In genomic region chr6:30554404-30554803, GRCh38 we compare ENCODE assay signal across 13 cellular contexts. TPM values are rescaled to one million over a fixed set of nuclear protein-coding genes. Genes with fewer than 3 reads are reported as not detected.
DNase-seq lines count a peak whose midpoint lies in the region; TF ChIP-seq lines count a peak whose summit lies in the region.
"Had no signal": no experiment of that assay in that cellular context is flagged by ENCODE, and none has a peak within 500 bp of the region (broad histone marks: within the 10 kb centered on the region; RNA-seq: fewer than 3 reads in every experiment).

No MANE protein-coding gene starts in this region.

- peak overlapping the region; percentile 100 for H3K4me3 Mint-ChIP-seq in activated naive CD4-positive, alpha-beta T cell treated with anti-CD3 and anti-CD28 coated beads, Interleukin-2, amount 50 U/mL, for 24 hours
- H3K4me3 Mint-ChIP-seq in activated T-helper 2 cell treated with anti-CD3 and anti-CD28 coated beads, Interferon-gamma antibody, Interleukin-2, Interleukin-4, amounts not matched to agents 10 μg/mL and 5 μg/mL and 100 μg/mL, durations not matched to agents 14 hours and 24 hours and 36 hours (ENCODE audit: low read depth) = peak overlapping the region; percentile 98

- H3K9me3 ChIP-seq in iPS-20b (ENCODE audit: insufficient read depth, low read depth, low read length) (no peaks in the 10 kb centered on the region), stomach smooth muscle (ENCODE audit: control insufficient read depth in 2 of 2, low read length in 2 of 2) (no peaks in the 10 kb centered on the region), MM.1S (replicated peaks; ENCODE audit: insufficient read depth, low read length) (no peaks in the 10 kb centered on the region)

- peaks cover 15% of the 10 kb centered on the region for H3F3A ChIP-seq in MM.1S (ENCODE audit: insufficient read depth, low read length)

- no peaks in the 10 kb centered on the region for H3K9me3 Mint-ChIP-seq in activated naive CD4-positive, alpha-beta T cell treated with anti-CD3 and anti-CD28 coated beads, Interleukin-2, amount 50 U/mL, for 24 hours
- no peaks in the 10 kb centered on the region for H3K9me3 Mint-ChIP-seq in activated T-helper 2 cell treated with anti-CD3 and anti-CD28 coated beads, Interferon-gamma antibody, Interleukin-2, Interleukin-4, amounts not matched to agents 10 μg/mL and 5 μg/mL and 100 μg/mL, durations not matched to agents 14 hours and 24 hours and 36 hours

- peaks cover 41% of the 10 kb centered on the region for H3K4me1 Mint-ChIP-seq in activated naive CD4-positive, alpha-beta T cell treated with anti-CD3 and anti-CD28 coated beads, Interleukin-2, amount 50 U/mL, for 24 hours
- H3K4me1 Mint-ChIP-seq in activated T-helper 2 cell treated with anti-CD3 and anti-CD28 coated beads, Interferon-gamma antibody, Interleukin-2, Interleukin-4, amounts not matched to agents 10 μg/mL and 5 μg/mL and 100 μg/mL, durations not matched to agents 14 hours and 24 hours and 36 hours (ENCODE audit: low read depth) = peaks cover 19% of the 10 kb centered on the region

- H3K27me3 ChIP-seq in iPS-20b (ENCODE audit: insufficient read depth, low read length) = no peaks in the 10 kb centered on the region
- no peaks in the 10 kb centered on the region for H3K27me3 ChIP-seq in stomach smooth muscle (ENCODE audit: control insufficient read depth in 1 of 2, insufficient read depth in 2 of 2, low read length in 2 of 2)
- H3K27me3 ChIP-seq in MM.1S (replicated peaks; ENCODE audit: insufficient read depth, low read length) = no peaks in the 10 kb centered on the region

- no peaks in the 10 kb centered on the region for H3K9me2 ChIP-seq in MM.1S (replicated peaks; ENCODE audit: insufficient read depth, low read length)

- peaks cover 19% of the 10 kb centered on the region for H3K36me3 Mint-ChIP-seq in activated naive CD4-positive, alpha-beta T cell treated with anti-CD3 and anti-CD28 coated beads, Interleukin-2, amount 50 U/mL, for 24 hours
- peaks cover 70% of the 10 kb centered on the region for H3K36me3 Mint-ChIP-seq in activated T-helper 2 cell treated with anti-CD3 and anti-CD28 coated beads, Interferon-gamma antibody, Interleukin-2, Interleukin-4, amounts not matched to agents 10 μg/mL and 5 μg/mL and 100 μg/mL, durations not matched to agents 14 hours and 24 hours and 36 hours (ENCODE audit: low read depth)

- H3K4me2 ChIP-seq in MM.1S (ENCODE audit: low read depth, low read length) = no peak overlapping the region; the same call in 1 of the 2 replicates
- H3K4me2 ChIP-seq: KMS-11 had no signal

- no peak for TF ChIP-seq CTCF in MM.1S (IDR thresholded peaks at IDR 0.05; ENCODE audit: low read length)

- H3K9ac ChIP-seq in iPS-20b (ENCODE audit: low read depth, low read length) = no peak overlapping the region
- H3K9ac ChIP-seq in stomach smooth muscle (ENCODE audit: low read length in 2 of 2) = peak overlapping the region in 1 of 2 donors; percentile 36
- H3K9ac ChIP-seq in MM.1S (ENCODE audit: low read length) = no peak overlapping the region
- H3K9ac ChIP-seq: KMS-11 had no signal

- peaks cover 61% of the 10 kb centered on the region for H3K36me3 ChIP-seq in iPS-20b (ENCODE audit: insufficient read depth, low read depth, low read length)
- H3K36me3 ChIP-seq in stomach smooth muscle (ENCODE audit: control insufficient read depth in 2 of 2, insufficient read depth in 2 of 2, low read length in 2 of 2) = peaks cover 33 to 41% of the 10 kb centered on the region in 2 donors
- H3K36me3 ChIP-seq in MM.1S (replicated peaks; ENCODE audit: insufficient read depth, low read length) = no peaks in the 10 kb centered on the region; the same call in 1 of the 2 replicates

- no peak overlapping the region for H3K27ac ChIP-seq in iPS-20b (ENCODE audit: low read length)
- H3K27ac ChIP-seq in stomach smooth muscle (ENCODE audit: low read length) = peak overlapping the region; percentile 99
- no peak overlapping the region for H3K27ac ChIP-seq in MM.1S (ENCODE audit: low read length)
- H3K27ac ChIP-seq: KMS-11 had no signal

- H3K79me2 ChIP-seq in MM.1S (ENCODE audit: low read length) = peaks cover 32% of the 10 kb centered on the region

- H3K27me3 Mint-ChIP-seq in activated naive CD4-positive, alpha-beta T cell treated with anti-CD3 and anti-CD28 coated beads, Interleukin-2, amount 50 U/mL, for 24 hours = no peaks in the 10 kb centered on the region
- H3K27me3 Mint-ChIP-seq in activated T-helper 2 cell treated with anti-CD3 and anti-CD28 coated beads, Interferon-gamma antibody, Interleukin-2, Interleukin-4, amounts not matched to agents 10 μg/mL and 5 μg/mL and 100 μg/mL, durations not matched to agents 14 hours and 24 hours and 36 hours (ENCODE audit: low read depth) = no peaks in the 10 kb centered on the region

- H4K20me1 ChIP-seq in MM.1S (ENCODE audit: insufficient read depth, low read length) = no peaks in the 10 kb centered on the region

- no peak overlapping the region for H2AFZ ChIP-seq in MM.1S (ENCODE audit: low read length)

- no peak for DNase-seq in activated naive CD4-positive, alpha-beta T cell (lab: John Stamatoyannopoulos, UW)
- DNase-seq in activated T-helper 2 cell treated with anti-CD3 and anti-CD28 coated beads, Interferon-gamma antibody, Interleukin-2, Interleukin-4, amounts not matched to agents 10 μg/mL and 5 μg/mL and 100 μg/mL, durations not matched to agents 14 hours and 24 hours and 36 hours (ENCODE audit: low spot score) = no peak
- DNase-seq in SHP77 treated with DMSO at 0.1 percent for 48 hours (lab: John Stamatoyannopoulos, UW) (no peak), MM.1S (no peak), HCEC 1CT (no peak)
- DNase-seq: C1 segment of cervical spinal cord; head of caudate nucleus; midbrain; stimulated activated naive CD4-positive, alpha-beta T cell had no signal

- intact Hi-C loops in activated T-helper 2 cell treated with anti-CD3 and anti-CD28 coated beads, Interferon-gamma antibody, Interleukin-2, Interleukin-4, amounts not matched to agents 10 μg/mL and 5 μg/mL and 100 μg/mL, durations not matched to agents 14 hours and 24 hours and 36 hours (cut with micrococcal nuclease) = no loop called here

- H3K27ac Mint-ChIP-seq in activated naive CD4-positive, alpha-beta T cell treated with anti-CD3 and anti-CD28 coated beads, Interleukin-2, amount 50 U/mL, for 24 hours = no peak overlapping the region
- H3K27ac Mint-ChIP-seq in activated T-helper 2 cell treated with anti-CD3 and anti-CD28 coated beads, Interferon-gamma antibody, Interleukin-2, Interleukin-4, amounts not matched to agents 10 μg/mL and 5 μg/mL and 100 μg/mL, durations not matched to agents 14 hours and 24 hours and 36 hours = no peak overlapping the region

- H3K4me1 ChIP-seq in iPS-20b (ENCODE audit: insufficient read depth, low read length) (no peaks in the 10 kb centered on the region), stomach smooth muscle (ENCODE audit: control insufficient read depth, insufficient read depth, low read length) (peaks cover 27% of the 10 kb centered on the region), MM.1S (ENCODE audit: low read length) (peaks cover 13% of the 10 kb centered on the region)

- peak overlapping the region; percentile 88 for H3K4me3 ChIP-seq in iPS-20b (ENCODE audit: low read length)
- H3K4me3 ChIP-seq in stomach smooth muscle (ENCODE audit: low read length in 2 of 2) = peak overlapping the region in 1 of 2 donors; percentile 97
- H3K4me3 ChIP-seq in MM.1S (ENCODE audit: low read length) = no peak overlapping the region

RNA-seq across cellular contexts. Expression of gene GNL1, which starts 1.9 kb away (rescaled TPM):
- 79.8 and 88.2 TPM in 2 replicates for total RNA-seq in activated T-helper 2 cell treated with anti-CD3 and anti-CD28 coated beads, Interferon-gamma antibody, Interleukin-2, Interleukin-4, amounts not matched to agents 10 μg/mL and 5 μg/mL and 100 μg/mL, durations not matched to agents 14 hours and 24 hours and 36 hours

RNA-seq across cellular contexts. Expression of gene PRR3, which starts 2.7 kb away (rescaled TPM):
- 35.0 and 36.6 TPM in 2 replicates for total RNA-seq in activated T-helper 2 cell treated with anti-CD3 and anti-CD28 coated beads, Interferon-gamma antibody, Interleukin-2, Interleukin-4, amounts not matched to agents 10 μg/mL and 5 μg/mL and 100 μg/mL, durations not matched to agents 14 hours and 24 hours and 36 hours

RNA-seq across cellular contexts. Expression of gene ABCF1, which starts 16.8 kb away (rescaled TPM):
- 102 and 112 TPM in 2 replicates for total RNA-seq in activated T-helper 2 cell treated with anti-CD3 and anti-CD28 coated beads, Interferon-gamma antibody, Interleukin-2, Interleukin-4, amounts not matched to agents 10 μg/mL and 5 μg/mL and 100 μg/mL, durations not matched to agents 14 hours and 24 hours and 36 hours
